In genomic region chr10:44172883-44173557, GRCh38 we compare ENCODE assay signal across 18 cellular contexts.
DNase-seq lines count a peak whose midpoint lies in the region; ATAC-seq and TF ChIP-seq lines count a peak whose summit lies in the region.
"Had no signal": no experiment of that assay in that cellular context is flagged by ENCODE, and none has a peak within 500 bp of the region (broad histone marks: within the 10 kb centered on the region; RNA-seq: fewer than 3 reads in every experiment).

No MANE protein-coding gene starts in this region.

- CTCF ChIA-PET in HEK293 (lab: Yijun Ruan, JAX) = no interaction called here

- WGBS in right lobe of liver (ENCODE audit: insufficient coverage, low coverage, low lambda C conversion rate, missing lambda C conversion rate) = 50% methylated on average over 2 of the region's 3 CpGs

- H3K36me3 ChIP-seq in HEK293 (ENCODE audit: control insufficient read depth in 2 of 2, insufficient read depth in 1 of 2, low read length in 2 of 2) (no peaks in the 10 kb centered on the region), right lobe of liver (no peaks in the 10 kb centered on the region)
- H3K36me3 ChIP-seq: SJCRH30 had no signal

- POLR2A ChIA-PET in HEK293 (lab: Yijun Ruan, JAX) = no interaction called here

- H3K9me3 ChIP-seq in HEK293 (ENCODE audit: control insufficient read depth, insufficient read depth, low read depth, low read length) (no peaks in the 10 kb centered on the region), right lobe of liver (no peaks in the 10 kb centered on the region)
- H3K9me3 ChIP-seq: SJCRH30 had no signal

- H3K27me3 Mint-ChIP-seq in chondrocyte (ENCODE audit: low read depth) = peaks cover 3% of the 10 kb centered on the region
- H3K27me3 Mint-ChIP-seq in natural killer cell treated with Interleukin-12 subunit alpha and Interleukin-12 subunit beta and Interleukin-15 and Interleukin-18, amount 100 ng/mL, for 72 hours = peaks cover 6 to 8% of the 10 kb centered on the region in 2 donors

- H3K27ac ChIP-seq in HEK293 (ENCODE audit: extremely low read depth, low read depth, low read length) (no peak overlapping the region), right lobe of liver (no peak overlapping the region)
- H3K27ac ChIP-seq: SJCRH30 had no signal

- H3K4me3 ChIP-seq in HEK293 (ENCODE audit: low read depth, low read length) = no peak overlapping the region
- H3K4me3 ChIP-seq in right lobe of liver = no peak overlapping the region
- H3K4me3 ChIP-seq: SJCRH30 had no signal

- no peak overlapping the region for H3K4me3 Mint-ChIP-seq in chondrocyte (ENCODE audit: unreplicated experiment)
- no peak overlapping the region for H3K4me3 Mint-ChIP-seq in natural killer cell treated with Interleukin-12 subunit alpha and Interleukin-12 subunit beta and Interleukin-15 and Interleukin-18, amount 100 ng/mL, for 72 hours
- H3K4me3 Mint-ChIP-seq: CD14-positive monocyte had no signal

- no peaks in the 10 kb centered on the region for H3K36me3 Mint-ChIP-seq in chondrocyte (ENCODE audit: low read depth)
- H3K36me3 Mint-ChIP-seq in natural killer cell treated with Interleukin-12 subunit alpha and Interleukin-12 subunit beta and Interleukin-15 and Interleukin-18, amount 100 ng/mL, for 72 hours = no peaks in the 10 kb centered on the region
- H3K36me3 Mint-ChIP-seq: CD14-positive monocyte had no signal

- intact Hi-C loops in right lobe of liver (cut with DNase I) = no loop called here

- H3K4me1 Mint-ChIP-seq in chondrocyte (ENCODE audit: low read depth) = peaks cover 51% of the 10 kb centered on the region
- H3K4me1 Mint-ChIP-seq in natural killer cell treated with Interleukin-12 subunit alpha and Interleukin-12 subunit beta and Interleukin-15 and Interleukin-18, amount 100 ng/mL, for 72 hours (ENCODE audit: low read depth in 2 of 2) = no peaks in the 10 kb centered on the region
- H3K4me1 Mint-ChIP-seq: CD14-positive monocyte had no signal

- ATAC-seq in right lobe of liver (peak; percentile 63 to 90 (median 68)), GM18870 (IDR thresholded peaks at IDR 0.05; ENCODE audit: unreplicated experiment) (no peak), HG03045 (IDR thresholded peaks at IDR 0.05; ENCODE audit: unreplicated experiment) (no peak), GM19452 (IDR thresholded peaks at IDR 0.05; ENCODE audit: unreplicated experiment) (no peak)
- ATAC-seq in natural killer cell treated with Interleukin-12 subunit alpha and Interleukin-12 subunit beta and Interleukin-15 and Interleukin-18, amount 100 ng/mL, for 72 hours = no peak

- no peak for TF ChIP-seq POLR2A in right lobe of liver (IDR thresholded peaks at IDR 0.05)

- H3K4me1 ChIP-seq in HEK293 (ENCODE audit: control insufficient read depth, insufficient read depth, low read length) = peaks cover 19% of the 10 kb centered on the region
- H3K4me1 ChIP-seq in right lobe of liver = peaks cover 0 to 8% (median 0%) of the 10 kb centered on the region in 4 donors
- H3K4me1 ChIP-seq: SJCRH30 had no signal

- peak; percentile 40 for DNase-seq in A172 (ENCODE audit: low spot score)
- no peak for DNase-seq in chondrocyte (ENCODE audit: low spot score)
- no peak for DNase-seq in right lobe of liver
- DNase-seq in natural killer cell treated with Interleukin-12 subunit alpha and Interleukin-12 subunit beta and Interleukin-15 and Interleukin-18, amount 100 ng/mL, for 72 hours (ENCODE audit: low spot score) = no peak
- DNase-seq: COR-L47, GDM1, H7, Kasumi-1, MV-4-11, NCI-H1417 treated with DMSO at 0.1 percent for 48 hours, NCI-H2029 treated with DMSO at 0.1 percent for 48 hours, NCI-H510A treated with DMSO at 0.1 percent for 48 hours, SJCRH30 had no signal

- TF ChIP-seq CTCF in HEK293 (tag by site-specific recombination; IDR thresholded peaks at IDR 0.05) (no peak), chondrocyte (IDR thresholded peaks at IDR 0.05) (no peak), right lobe of liver (IDR thresholded peaks at IDR 0.05) (no peak)

- peak overlapping the region; percentile 53 for H3K27ac Mint-ChIP-seq in chondrocyte (ENCODE audit: unreplicated experiment)
- no peak overlapping the region for H3K27ac Mint-ChIP-seq in natural killer cell treated with Interleukin-12 subunit alpha and Interleukin-12 subunit beta and Interleukin-15 and Interleukin-18, amount 100 ng/mL, for 72 hours
- H3K27ac Mint-ChIP-seq: CD14-positive monocyte had no signal

- no peaks in the 10 kb centered on the region for H3K9me3 Mint-ChIP-seq in chondrocyte (ENCODE audit: low read depth)
- no peaks in the 10 kb centered on the region for H3K9me3 Mint-ChIP-seq in natural killer cell treated with Interleukin-12 subunit alpha and Interleukin-12 subunit beta and Interleukin-15 and Interleukin-18, amount 100 ng/mL, for 72 hours

- H3K27me3 ChIP-seq in right lobe of liver = no peaks in the 10 kb centered on the region
- H3K27me3 ChIP-seq: SJCRH30 had no signal

TF ChIP-seq in HEK293, 187 proteins besides CTCF, POLR2A, EP300 and RAD21 (continues in another document):
- TF ChIP-seq ATF2 (tag by site-specific recombination; IDR thresholded peaks at IDR 0.05; ENCODE audit: low read depth) = no peak
- no peak for TF ChIP-seq HOXA7 (CRISPR knock-in tag; IDR thresholded peaks at IDR 0.05; ENCODE audit: borderline replicate concordance)
- TF ChIP-seq ZNF362 (tag by site-specific recombination; IDR thresholded peaks at IDR 0.05) = no peak
- TF ChIP-seq SCRT1 (tag by site-specific recombination; IDR thresholded peaks at IDR 0.05; ENCODE audit: borderline replicate concordance) = no peak
- TF ChIP-seq KLF17 (tag by site-specific recombination; IDR thresholded peaks at IDR 0.05) = no peak
- no peak for TF ChIP-seq YY1 (tag by site-specific recombination; IDR thresholded peaks at IDR 0.05)
- TF ChIP-seq ZNF510 (tag by site-specific recombination; IDR thresholded peaks at IDR 0.05; ENCODE audit: insufficient replicate concordance) = no peak
- TF ChIP-seq ZNF26 (tag by site-specific recombination; IDR thresholded peaks at IDR 0.05) = no peak
- no peak for TF ChIP-seq ZBTB48 (tag by site-specific recombination; IDR thresholded peaks at IDR 0.05)
- TF ChIP-seq BCL11B (tag by site-specific recombination; IDR thresholded peaks at IDR 0.05; ENCODE audit: low read depth) = no peak
- no peak for TF ChIP-seq ZNF629 (tag by site-specific recombination; IDR thresholded peaks at IDR 0.05)
- no peak for TF ChIP-seq ZNF133 (tag by site-specific recombination; IDR thresholded peaks at IDR 0.05)
- TF ChIP-seq ZFP37 (tag by site-specific recombination; IDR thresholded peaks at IDR 0.05) = no peak
- no peak for TF ChIP-seq MYNN (tag by site-specific recombination; IDR thresholded peaks at IDR 0.05; ENCODE audit: borderline replicate concordance)
- no peak for TF ChIP-seq WT1 (tag by site-specific recombination; IDR thresholded peaks at IDR 0.05)
- no peak for TF ChIP-seq EGR2 (tag by site-specific recombination; IDR thresholded peaks at IDR 0.05; ENCODE audit: low read depth)

Comparison
In these comparisons a context has a peak if more than half of its experiments do, and no peak if none do; other contexts are left out.
1. ATAC-seq: peak in right lobe of liver (4 of 4); none in GM18870 (single experiment), HG03045 (single experiment), natural killer cell treated with Interleukin-12 subunit alpha and Interleukin-12 subunit beta and Interleukin-15 and Interleukin-18, amount 100 ng/mL, for 72 hours (0 of 2) and GM19452 (single experiment).